Comparison of ENCODE assay signal across 35 cellular contexts in the genomic region with DNA sequence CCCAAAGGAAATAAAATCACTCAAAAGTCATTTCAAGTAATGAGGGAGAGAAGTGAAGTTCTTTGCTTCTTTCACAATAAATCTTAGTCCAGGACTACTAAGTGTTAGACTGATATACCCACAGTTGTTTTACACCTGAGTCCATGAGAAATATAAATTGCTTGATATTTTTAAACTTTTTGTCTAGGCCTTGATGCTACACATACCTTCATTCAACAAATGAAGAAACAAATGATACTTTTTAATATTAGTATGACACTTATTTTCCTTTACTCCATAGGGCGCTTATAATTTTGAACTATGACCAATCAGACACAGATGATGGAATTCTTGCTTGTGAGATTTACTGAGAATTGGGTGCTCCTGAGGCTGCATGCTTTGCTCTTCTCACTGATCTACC. TPM values are rescaled to one million over a fixed set of nuclear protein-coding genes. Genes with fewer than 3 reads are reported as not detected.
"Had no signal": no experiment of that assay in that cellular context is flagged by ENCODE, and none has a peak within 500 bp of the region (broad histone marks: within the 10 kb centered on the region; RNA-seq: fewer than 3 reads in every experiment).

A gene with protein sequence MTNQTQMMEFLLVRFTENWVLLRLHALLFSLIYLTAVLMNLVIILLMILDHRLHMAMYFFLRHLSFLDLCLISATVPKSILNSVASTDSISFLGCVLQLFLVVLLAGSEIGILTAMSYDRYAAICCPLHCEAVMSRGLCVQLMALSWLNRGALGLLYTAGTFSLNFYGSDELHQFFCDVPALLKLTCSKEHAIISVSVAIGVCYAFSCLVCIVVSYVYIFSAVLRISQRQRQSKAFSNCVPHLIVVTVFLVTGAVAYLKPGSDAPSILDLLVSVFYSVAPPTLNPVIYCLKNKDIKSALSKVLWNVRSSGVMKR (plus strand): TSS at position 301 of the 400 bp plus-strand sequence. CDS start 0 bp downstream, at position 301.

- ATAC-seq: activated CD8-positive, alpha-beta T cell treated with anti-CD3 and anti-CD28 coated beads for 36 hours; activated naive CD4-positive, alpha-beta T cell treated with anti-CD3 and anti-CD28 coated beads, Interleukin-2, amount 50 U/mL, for 72 hours; activated T-cell treated with anti-CD3 and anti-CD28 coated beads, Interleukin-2, amount 50 U/mL, for 4 hours; activated T-cell treated with anti-CD3 and anti-CD28 coated beads, Interleukin-2, amount 50 U/mL, for 72 hours; activated T-helper 17 cell treated with anti-CD3 and anti-CD28 coated beads, Interleukin-2, amount 50 U/mL, for 72 hours had no signal

- H3K9me3 ChIP-seq: adrenal gland had no signal

- H3K27ac ChIP-seq: adrenal gland, cardiac muscle cell, VCaP had no signal

- DNase-seq: activated B cell treated with CpG ODN at 0.5 μM for 24 hours; activated CD4-positive, alpha-beta memory T cell treated with anti-CD3 and anti-CD28 coated beads for 36 hours; activated CD4-positive, alpha-beta T cell treated with anti-CD3 and anti-CD28 coated beads for 4 hours; activated CD4-positive, alpha-beta T cell treated with anti-CD3 and anti-CD28 coated beads, Interleukin-2, amount 10 ng/mL, durations not matched to agents 24 days and 14 days; activated CD4-positive, alpha-beta T cell treated with anti-CD3 and anti-CD28 coated beads, Interleukin-2, amount 50 U/mL, for 1 hour; activated CD4-positive, alpha-beta T cell treated with anti-CD3 and anti-CD28 coated beads, Interleukin-2, amount 50 U/mL, for 4 hours; activated CD4-positive, CD25-positive, alpha-beta regulatory T cell treated with anti-CD3 and anti-CD28 coated beads, Interleukin-2, amount 50 U/mL, for 72 hours; activated CD8-positive, alpha-beta memory T cell treated with anti-CD3 and anti-CD28 coated beads, Interleukin-2, amount 50 U/mL, for 4 hours; activated CD8-positive, alpha-beta T cell treated with anti-CD3 and anti-CD28 coated beads for 36 hours; activated effector memory CD4-positive, alpha-beta T cell treated with anti-CD3 and anti-CD28 coated beads, Interleukin-2, amount 50 U/mL, for 16 hours; activated gamma-delta T cell treated with Interleukin-2 at 50 U/mL for 16 hours; activated naive CD4-positive, alpha-beta T cell; activated naive CD4-positive, alpha-beta T cell treated with anti-CD3 and anti-CD28 coated beads for 36 hours; activated naive CD4-positive, alpha-beta T cell treated with anti-CD3 and anti-CD28 coated beads, Interleukin-2, amount 50 U/mL, for 16 hours; activated naive CD8-positive, alpha-beta T cell treated with anti-CD3 and anti-CD28 coated beads for 36 hours; activated T-cell treated with anti-CD3 and anti-CD28 coated beads for 4 hours; activated T-cell treated with anti-CD3 and anti-CD28 coated beads, Interleukin-2, amount 50 U/mL, for 1 hour; activated T-cell treated with anti-CD3 and anti-CD28 coated beads, Interleukin-2, amount 50 U/mL, for 4 hours; activated T-cell treated with anti-CD3 and anti-CD28 coated beads, Interleukin-2, amount 50 U/mL, for 72 hours; adrenal gland; amniotic stem cell; aorta; caudate nucleus; cerebellar nuclear complex; T-helper 1 cell; T-helper 2 cell; T-helper 9 cell had no signal

- H3K27me3 ChIP-seq: adrenal gland, cardiac muscle cell had no signal

- H3K4me1 ChIP-seq: adrenal gland had no signal

- H3K4me3 ChIP-seq: adrenal gland, cardiac muscle cell had no signal

- H3K36me3 ChIP-seq: adrenal gland, cardiac muscle cell had no signal

RNA-seq across cellular contexts. Expression of the gene that starts here (rescaled TPM):
- total RNA-seq: activated B cell treated with CpG ODN at 0.5 μM for 24 hours; activated CD4-positive, alpha-beta memory T cell treated with anti-CD3 and anti-CD28 coated beads for 36 hours; activated CD4-positive, alpha-beta T cell treated with anti-CD3 and anti-CD28 coated beads, Interleukin-2, amount 10 ng/mL, durations not matched to agents 24 days and 14 days; activated CD8-positive, alpha-beta memory T cell treated with anti-CD3 and anti-CD28 coated beads for 36 hours; activated CD8-positive, alpha-beta T cell treated with anti-CD3 and anti-CD28 coated beads for 36 hours; activated naive CD4-positive, alpha-beta T cell treated with anti-CD3 and anti-CD28 coated beads for 36 hours; activated naive CD4-positive, alpha-beta T cell treated with anti-CD3 and anti-CD28 coated beads, Interleukin-2, amount 50 U/mL, for 72 hours; activated naive CD8-positive, alpha-beta T cell treated with anti-CD3 and anti-CD28 coated beads for 36 hours; activated T-cell treated with anti-CD3 and anti-CD28 coated beads, Interleukin-2, amount 50 U/mL, for 4 hours; activated T-cell treated with anti-CD3 and anti-CD28 coated beads, Interleukin-2, amount 50 U/mL, for 72 hours; activated T-helper 1 cell treated with anti-CD3 and anti-CD28 coated beads, Interleukin-12 subunit alpha, Interleukin-12 subunit beta, Interleukin-2, Interleukin-4 antibody, amounts not matched to agents 30 ng/mL and 10 ng/mL and 1 ng/mL, durations not matched to agents 14 hours and 24 hours and 36 hours; activated T-helper 17 cell treated with anti-CD3 and anti-CD28 coated beads, Interleukin-2, amount 50 U/mL, for 72 hours; bronchial epithelial cell; cardiac muscle cell; chondrocyte had no signal
- polyA plus RNA-seq: adrenal gland, aorta, cardiac muscle cell had no signal
